ENCODE assay signal across 10 cellular contexts in genomic region chr4:13481569-13481968, GRCh38. TPM values are rescaled to one million over a fixed set of nuclear protein-coding genes. Genes with fewer than 3 reads are reported as not detected.
DNase-seq lines count a peak whose midpoint lies in the region; ATAC-seq and TF ChIP-seq lines count a peak whose summit lies in the region.
"Had no signal": no experiment of that assay in that cellular context is flagged by ENCODE, and none has a peak within 500 bp of the region (broad histone marks: within the 10 kb centered on the region; RNA-seq: fewer than 3 reads in every experiment).

No MANE protein-coding gene starts in this region.

- no peak for TF ChIP-seq RAD21 in IMR-90 (IDR thresholded peaks at IDR 0.05; ENCODE audit: low read length)

- no peak overlapping the region for H2BK120ac ChIP-seq in IMR-90 (ENCODE audit: low read depth, low read length)

- H3K9ac ChIP-seq in IMR-90 (ENCODE audit: low read depth, low read length) = no peak overlapping the region

- WGBS in IMR-90 (ENCODE audit: extremely low coverage in 2 of 2, insufficient read length in 1 of 2), 2 experiments = no CpG with 5 or more reads among the region's 1 CpG

- no peaks in the 10 kb centered on the region for H3K36me3 ChIP-seq in CD8-positive, alpha-beta T cell (ENCODE audit: insufficient read depth, low read length)
- no peaks in the 10 kb centered on the region for H3K36me3 ChIP-seq in IMR-90 (ENCODE audit: control insufficient read depth, insufficient read depth, low read length)

- no peaks in the 10 kb centered on the region for H3K9me1 ChIP-seq in IMR-90 (ENCODE audit: insufficient read depth, low read length)

- no peak overlapping the region for H3K23ac ChIP-seq in IMR-90 (ENCODE audit: low read depth, low read length)

- BruUV-seq in IMR-90 (replicated peaks; lab: Mats Ljungman, UMichigan) = no TSS peak

- CTCF ChIA-PET in CD8-positive, alpha-beta T cell (lab: Charles Lee) = no interaction called here
- CTCF ChIA-PET in IMR-90 (lab: Yijun Ruan, JAX) = no interaction called here

- H3K4me2 ChIP-seq in IMR-90 (ENCODE audit: low read depth, low read length) = no peak overlapping the region

- no peak overlapping the region for H3K4me3 ChIP-seq in CD8-positive, alpha-beta T cell (ENCODE audit: low read depth, low read length)
- no peak overlapping the region for H3K4me3 ChIP-seq in IMR-90 (ENCODE audit: insufficient read depth, low read depth, low read length)

- H3K79me1 ChIP-seq in IMR-90 (ENCODE audit: low read depth in 1 of 2, low read length in 2 of 2) = peaks cover 0 to 15% of the 10 kb centered on the region in 2 experiments; a peak in 3 of 4 replicates

- TF ChIP-seq POLR2A in IMR-90 (IDR thresholded peaks at IDR 0.05; ENCODE audit: low read depth, low read length) = no peak

- no peak overlapping the region for H3K4ac ChIP-seq in IMR-90 (ENCODE audit: low read depth, low read length)

- H2BK15ac ChIP-seq in IMR-90 (ENCODE audit: low read depth, low read length) = no peak overlapping the region

- H4K8ac ChIP-seq in IMR-90 (ENCODE audit: low read depth in 2 of 2, low read length in 2 of 2) = no peak overlapping the region

- no peak overlapping the region for H3K18ac ChIP-seq in IMR-90 (ENCODE audit: low read depth, low read length)

- dilution Hi-C loops in IMR-90 (cut with HindIII; ENCODE audit: low sequenced_read_pairs, unreplicated experiment) = no loop called here

- POLR2A ChIA-PET in CD8-positive, alpha-beta T cell (lab: Charles Lee) = no interaction called here
- POLR2A ChIA-PET in IMR-90 (lab: Charles Lee; ENCODE audit: unreplicated experiment) = no interaction called here
- POLR2A ChIA-PET in activated naive CD8-positive, alpha-beta T cell treated with anti-CD3 and anti-CD28 coated beads, Interleukin-2, amount 10 ng/mL, durations not matched to agents 7 days and 5 days (lab: Charles Lee) = no interaction called here

- no peak overlapping the region for H2BK5ac ChIP-seq in IMR-90 (ENCODE audit: low read depth, low read length, poor library complexity, severe bottlenecking)

- H4K20me1 ChIP-seq in IMR-90 (ENCODE audit: insufficient read depth, low read length) = peaks cover 9% of the 10 kb centered on the region; the same call in 1 of the 2 replicates

- H3K4me1 Mint-ChIP-seq in CD8-positive, alpha-beta T cell (ENCODE audit: low read depth) = peaks cover 29% of the 10 kb centered on the region
- H3K4me1 Mint-ChIP-seq in activated naive CD8-positive, alpha-beta T cell treated with anti-CD3 and anti-CD28 coated beads, Interleukin-2, amount 10 ng/mL, durations not matched to agents 7 days and 5 days = peaks cover 24% of the 10 kb centered on the region
- H3K4me1 Mint-ChIP-seq in memory B cell = peaks cover 16% of the 10 kb centered on the region

- H3K4me1 ChIP-seq in CD8-positive, alpha-beta T cell (ENCODE audit: insufficient read depth, low read length) = peaks cover 15% of the 10 kb centered on the region
- no peaks in the 10 kb centered on the region for H3K4me1 ChIP-seq in IMR-90 (ENCODE audit: control insufficient read depth, insufficient read depth, low read length)

- no peak overlapping the region for H2AK9ac ChIP-seq in IMR-90 (replicated peaks; ENCODE audit: low read depth, low read length, poor library complexity)

- no peak for DNase-seq in CD8-positive, alpha-beta T cell
- DNase-seq in IMR-90 = peak; percentile 46
- DNase-seq in activated naive CD8-positive, alpha-beta T cell treated with anti-CD3 and anti-CD28 coated beads, Interleukin-2, amount 10 ng/mL, durations not matched to agents 7 days and 5 days = no peak
- no peak for DNase-seq in memory B cell (ENCODE audit: low spot score in 2 of 2)
- DNase-seq in NCI-H1694 treated with DMSO at 0.1 percent for 48 hours (lab: John Stamatoyannopoulos, UW) = no peak
- DNase-seq in activated CD4-positive, alpha-beta T cell treated with anti-CD3 and anti-CD28 coated beads for 4 hours = no peak
- DNase-seq in NCI-H524 treated with DMSO at 0.1 percent for 48 hours (lab: John Stamatoyannopoulos, UW) = no peak
- no peak for DNase-seq in effector CD8-positive, alpha-beta T cell (lab: John Stamatoyannopoulos, UW)
- DNase-seq: effector memory CD4-positive, alpha-beta T cell; NCI-H1105 treated with DMSO at 0.1 percent for 48 hours had no signal

- no peaks in the 10 kb centered on the region for H3K9me3 Mint-ChIP-seq in CD8-positive, alpha-beta T cell
- no peaks in the 10 kb centered on the region for H3K9me3 Mint-ChIP-seq in activated naive CD8-positive, alpha-beta T cell treated with anti-CD3 and anti-CD28 coated beads, Interleukin-2, amount 10 ng/mL, durations not matched to agents 7 days and 5 days
- no peaks in the 10 kb centered on the region for H3K9me3 Mint-ChIP-seq in memory B cell

- no peak overlapping the region for H4K91ac ChIP-seq in IMR-90 (ENCODE audit: insufficient read depth, low read depth, low read length)

- no peak for TF ChIP-seq CTCF in CD8-positive, alpha-beta T cell (IDR thresholded peaks at IDR 0.05)
- TF ChIP-seq CTCF in IMR-90 (conservative IDR thresholded peaks at IDR 0.05; ENCODE audit: low read depth, low read length) = no peak

- H3K9me3 ChIP-seq in CD8-positive, alpha-beta T cell (ENCODE audit: low read length) = no peaks in the 10 kb centered on the region
- no peaks in the 10 kb centered on the region for H3K9me3 ChIP-seq in IMR-90 (ENCODE audit: control insufficient read depth, insufficient read depth, low read length)

- no peaks in the 10 kb centered on the region for H3K27me3 ChIP-seq in CD8-positive, alpha-beta T cell (ENCODE audit: insufficient read depth, low read length)
- H3K27me3 ChIP-seq in IMR-90 (ENCODE audit: control insufficient read depth, insufficient read depth, low read length) = no peaks in the 10 kb centered on the region

- peak overlapping the region; percentile 32 for H3K4me3 Mint-ChIP-seq in CD8-positive, alpha-beta T cell
- peak overlapping the region; percentile 2 for H3K4me3 Mint-ChIP-seq in activated naive CD8-positive, alpha-beta T cell treated with anti-CD3 and anti-CD28 coated beads, Interleukin-2, amount 10 ng/mL, durations not matched to agents 7 days and 5 days
- H3K4me3 Mint-ChIP-seq in memory B cell = no peak overlapping the region

- H2AK5ac ChIP-seq in IMR-90 (ENCODE audit: low read depth, low read length) = no peak overlapping the region

- no peak overlapping the region for H2AFZ ChIP-seq in IMR-90 (replicated peaks; ENCODE audit: low read length, poor library complexity)

- H4K5ac ChIP-seq in IMR-90 (ENCODE audit: low read depth, low read length) = no peak overlapping the region

- no peak overlapping the region for H2BK20ac ChIP-seq in IMR-90 (ENCODE audit: low read depth, low read length)

- no peak overlapping the region for H3K27ac Mint-ChIP-seq in CD8-positive, alpha-beta T cell
- H3K27ac Mint-ChIP-seq in activated naive CD8-positive, alpha-beta T cell treated with anti-CD3 and anti-CD28 coated beads, Interleukin-2, amount 10 ng/mL, durations not matched to agents 7 days and 5 days = no peak overlapping the region
- H3K27ac Mint-ChIP-seq in memory B cell = peak overlapping the region; percentile 12

- no peak overlapping the region for H3K14ac ChIP-seq in IMR-90 (replicated peaks; ENCODE audit: low read depth, low read length)

- H3K36me3 Mint-ChIP-seq in CD8-positive, alpha-beta T cell = peaks cover 17% of the 10 kb centered on the region
- H3K36me3 Mint-ChIP-seq in activated naive CD8-positive, alpha-beta T cell treated with anti-CD3 and anti-CD28 coated beads, Interleukin-2, amount 10 ng/mL, durations not matched to agents 7 days and 5 days = peaks cover 4% of the 10 kb centered on the region
- H3K36me3 Mint-ChIP-seq in memory B cell = no peaks in the 10 kb centered on the region

- H3K27me3 Mint-ChIP-seq in CD8-positive, alpha-beta T cell (ENCODE audit: low read depth) = no peaks in the 10 kb centered on the region
- no peaks in the 10 kb centered on the region for H3K27me3 Mint-ChIP-seq in activated naive CD8-positive, alpha-beta T cell treated with anti-CD3 and anti-CD28 coated beads, Interleukin-2, amount 10 ng/mL, durations not matched to agents 7 days and 5 days
- no peaks in the 10 kb centered on the region for H3K27me3 Mint-ChIP-seq in memory B cell

- in situ Hi-C loops in IMR-90 (cut with MboI; ENCODE audit: low sequenced_read_pairs) = no loop called here

- intact Hi-C loops in CD8-positive, alpha-beta T cell (cut with DNase I, micrococcal nuclease) = loop anchor here in 1 of 2 experiments (5.0 kb wide), 1 partner anchor 61 kb away; the partner anchor contains the start of gene NKX3-2
- intact Hi-C loops in IMR-90 (cut with micrococcal nuclease) = no loop called here

- no peak for ATAC-seq in CD8-positive, alpha-beta T cell
- no peak for ATAC-seq in IMR-90 (ENCODE audit: low read depth)
- ATAC-seq in activated naive CD8-positive, alpha-beta T cell treated with anti-CD3 and anti-CD28 coated beads, Interleukin-2, amount 10 ng/mL, durations not matched to agents 7 days and 5 days (ENCODE audit: low read depth) = no peak
- no peak for ATAC-seq in memory B cell (ENCODE audit: low read depth)

- H3K56ac ChIP-seq in IMR-90 (ENCODE audit: extremely low read depth, insufficient read depth, low read length) = no peak overlapping the region

- H3K27ac ChIP-seq in CD8-positive, alpha-beta T cell (ENCODE audit: low read depth, low read length) = no peak overlapping the region
- no peak overlapping the region for H3K27ac ChIP-seq in IMR-90 (ENCODE audit: insufficient read depth, low read length)

TF ChIP-seq in IMR-90, 13 proteins besides CTCF, POLR2A, EP300 and RAD21:
- TF ChIP-seq FOS (IDR thresholded peaks at IDR 0.05; ENCODE audit: low read depth, low read length) (no peak), MAFK (IDR thresholded peaks at IDR 0.05; ENCODE audit: low read depth, low read length) (no peak), CHD1 (IDR thresholded peaks at IDR 0.05; ENCODE audit: low read depth, low read length) (no peak), USF2 (IDR thresholded peaks at IDR 0.05; ENCODE audit: low read depth, low read length) (peak; percentile 31; the same call in 1 of the 2 replicates), RFX5 (IDR thresholded peaks at IDR 0.05; ENCODE audit: low read depth, low read length) (no peak), NFE2L2 (IDR thresholded peaks at IDR 0.05; ENCODE audit: low read depth, low read length) (no peak)

RNA-seq across cellular contexts. Expression of gene RAB28, which starts 2.6 kb away (rescaled TPM):
- 1 to 10 TPM; 4.2 to 4.6 TPM for total RNA-seq in CD8-positive, alpha-beta T cell
- 7.5 and 11.4 TPM in 2 replicates for total RNA-seq in IMR-90 (2012; rRNA removed)
- polyA plus RNA-seq in IMR-90 (2012; rRNA removed) = 9.1 and 10.8 TPM in 2 replicates
- polyA plus RNA-seq in IMR-90 (2012; cell fraction: cytosol; rRNA removed) = 2.4 and 3.1 TPM in 2 replicates
- 1.5 and 10.2 TPM in 2 replicates for polyA plus RNA-seq in IMR-90 (2012; cell fraction: nucleus; rRNA removed; ENCODE audit: low replicate concordance)
- 10 to 100 TPM; 16.4 to 18.5 TPM for total RNA-seq in activated naive CD8-positive, alpha-beta T cell treated with anti-CD3 and anti-CD28 coated beads, Interleukin-2, amount 10 ng/mL, durations not matched to agents 7 days and 5 days
